In the genomic region with DNA sequence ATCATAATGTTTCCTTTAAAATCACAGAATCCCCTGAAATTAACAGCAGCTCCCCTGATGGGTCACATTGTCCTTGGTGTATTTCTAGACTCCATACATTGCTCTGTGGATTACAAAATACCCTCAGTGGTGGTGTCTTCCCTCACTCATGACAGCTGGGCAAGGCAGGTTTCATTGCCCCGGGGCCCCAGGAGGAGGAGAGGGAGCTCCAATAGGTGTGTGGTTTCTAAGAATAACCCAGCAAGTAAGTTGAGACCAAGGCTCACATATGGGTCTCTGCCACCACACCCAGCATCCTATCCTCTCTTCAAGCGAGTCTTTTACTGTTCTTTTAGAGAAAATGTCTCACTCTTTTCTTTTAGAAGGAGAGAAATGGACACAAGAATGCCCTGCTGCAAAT, we compare ENCODE assay signal across 26 cellular contexts.
"Had no signal": no experiment of that assay in that cellular context is flagged by ENCODE, and none has a peak within 500 bp of the region (broad histone marks: within the 10 kb centered on the region; RNA-seq: fewer than 3 reads in every experiment).

No MANE protein-coding gene starts in this region.

- H3K27ac ChIP-seq: brain microvascular endothelial cell had no signal

- H3K9me3 ChIP-seq: MG63 had no signal

- ATAC-seq: PC-3, T-cell had no signal

- H3K27me3 Mint-ChIP-seq: activated B cell treated with CpG ODN at 0.5 μM for 24 hours; activated CD4-positive, alpha-beta T cell treated with anti-CD3 and anti-CD28 coated beads, Interleukin-2, amount 10 ng/mL, durations not matched to agents 24 days and 14 days; activated naive CD4-positive, alpha-beta T cell treated with anti-CD3 and anti-CD28 coated beads, Interleukin-2, amount 10 ng/mL, durations not matched to agents 7 days and 5 days; activated naive CD8-positive, alpha-beta T cell treated with anti-CD3 and anti-CD28 coated beads for 36 hours; activated T-helper 17 cell treated with anti-CD3 and anti-CD28 coated beads, Interleukin-2, amount 50 U/mL, for 72 hours; IgD-negative memory B cell had no signal

- H3K27ac Mint-ChIP-seq: activated B cell treated with CpG ODN at 0.5 μM for 24 hours; activated CD4-positive, alpha-beta T cell treated with anti-CD3 and anti-CD28 coated beads, Interleukin-2, amount 10 ng/mL, durations not matched to agents 24 days and 14 days; activated naive CD4-positive, alpha-beta T cell treated with anti-CD3 and anti-CD28 coated beads, Interleukin-2, amount 10 ng/mL, durations not matched to agents 7 days and 5 days; activated naive CD8-positive, alpha-beta T cell treated with anti-CD3 and anti-CD28 coated beads for 36 hours; activated T-helper 17 cell treated with anti-CD3 and anti-CD28 coated beads, Interleukin-2, amount 50 U/mL, for 72 hours; IgD-negative memory B cell; T-cell had no signal

- H3K4me3 ChIP-seq: MG63 had no signal

- H3K4me1 Mint-ChIP-seq: activated B cell treated with CpG ODN at 0.5 μM for 24 hours; activated naive CD4-positive, alpha-beta T cell treated with anti-CD3 and anti-CD28 coated beads, Interleukin-2, amount 10 ng/mL, durations not matched to agents 7 days and 5 days; activated naive CD8-positive, alpha-beta T cell treated with anti-CD3 and anti-CD28 coated beads for 36 hours; activated T-helper 17 cell treated with anti-CD3 and anti-CD28 coated beads, Interleukin-2, amount 50 U/mL, for 72 hours; T-cell had no signal

- H3K4me3 Mint-ChIP-seq: activated B cell treated with CpG ODN at 0.5 μM for 24 hours; activated CD4-positive, alpha-beta T cell treated with anti-CD3 and anti-CD28 coated beads, Interleukin-2, amount 10 ng/mL, durations not matched to agents 24 days and 14 days; activated naive CD4-positive, alpha-beta T cell treated with anti-CD3 and anti-CD28 coated beads, Interleukin-2, amount 10 ng/mL, durations not matched to agents 7 days and 5 days; activated naive CD8-positive, alpha-beta T cell treated with anti-CD3 and anti-CD28 coated beads for 36 hours; activated T-helper 17 cell treated with anti-CD3 and anti-CD28 coated beads, Interleukin-2, amount 50 U/mL, for 72 hours; IgD-negative memory B cell; T-cell had no signal

- FAIRE-seq: TTC549 had no signal

- H3K9me3 Mint-ChIP-seq: activated B cell treated with CpG ODN at 0.5 μM for 24 hours; activated CD4-positive, alpha-beta T cell treated with anti-CD3 and anti-CD28 coated beads, Interleukin-2, amount 10 ng/mL, durations not matched to agents 24 days and 14 days; activated naive CD4-positive, alpha-beta T cell treated with anti-CD3 and anti-CD28 coated beads, Interleukin-2, amount 10 ng/mL, durations not matched to agents 7 days and 5 days; activated naive CD8-positive, alpha-beta T cell treated with anti-CD3 and anti-CD28 coated beads for 36 hours; activated T-helper 17 cell treated with anti-CD3 and anti-CD28 coated beads, Interleukin-2, amount 50 U/mL, for 72 hours; IgD-negative memory B cell; T-cell had no signal

- H3K36me3 ChIP-seq: brain microvascular endothelial cell, MG63 had no signal

- H3K36me3 Mint-ChIP-seq: activated naive CD4-positive, alpha-beta T cell treated with anti-CD3 and anti-CD28 coated beads, Interleukin-2, amount 10 ng/mL, durations not matched to agents 7 days and 5 days; activated naive CD8-positive, alpha-beta T cell treated with anti-CD3 and anti-CD28 coated beads for 36 hours; T-cell had no signal

- DNase-seq: activated B cell treated with CpG ODN at 0.5 μM for 24 hours; activated CD4-positive, alpha-beta T cell treated with anti-CD3 and anti-CD28 coated beads for 1 hour; activated CD4-positive, alpha-beta T cell treated with anti-CD3 and anti-CD28 coated beads, Interleukin-2, amount 10 ng/mL, durations not matched to agents 24 days and 14 days; activated CD8-positive, alpha-beta memory T cell treated with anti-CD3 and anti-CD28 coated beads for 24 hours; activated gamma-delta T cell; activated naive CD4-positive, alpha-beta T cell treated with anti-CD3 and anti-CD28 coated beads, Interleukin-2, amount 10 ng/mL, durations not matched to agents 7 days and 5 days; activated naive CD8-positive, alpha-beta T cell treated with anti-CD3 and anti-CD28 coated beads for 36 hours; activated T-cell treated with anti-CD3 and anti-CD28 coated beads for 4 hours; brain microvascular endothelial cell; cerebellar nuclear complex; KG1; MG63; MV-4-11; NCI-H1105; NCI-H1436; NCI-H187 treated with DMSO at 0.1 percent for 48 hours; NCI-H2081 treated with DMSO at 0.1 percent for 48 hours; NCI-H226; NCI-H526; PC-3; SHP77 treated with DMSO at 0.1 percent for 48 hours; T-cell; T1000 had no signal

- H3K27me3 ChIP-seq: brain microvascular endothelial cell, MG63 had no signal
